ENCODE assay signal across 8 cellular contexts in genomic region chr1:231806623-231807470, GRCh38.
DNase-seq lines count a peak whose midpoint lies in the region; ATAC-seq and TF ChIP-seq lines count a peak whose summit lies in the region.

No MANE protein-coding gene starts in this region.

- no peak overlapping the region for H3K27ac ChIP-seq in psoas muscle

- 58 to 68% (median 60%) methylated on average over 20 to 21 of the region's 21 CpGs for WGBS in psoas muscle, 3 donors

- H3K4me3 ChIP-seq in psoas muscle: no peak overlapping the region

- H3K4me1 ChIP-seq in psoas muscle: no peaks in the 10 kb centered on the region

- intact Hi-C loops in Right ventricle myocardium inferior (cut with DNase I): loop anchor here (5.0 kb wide), 1 partner anchor 50 kb away; no protein-coding TSS in a partner anchor
- intact Hi-C loops in psoas muscle (cut with DNase I): loop anchor here (1.0 kb wide), 2 partner anchors 49 to 51 kb away; no protein-coding TSS in a partner anchor

- H3K27me3 ChIP-seq in psoas muscle (ENCODE audit: insufficient read depth in 3 of 3, low read length in 2 of 3): no peaks in the 10 kb centered on the region

- no peaks in the 10 kb centered on the region for H3K9me3 ChIP-seq in psoas muscle

- peak; percentile 49 to 53 for DNase-seq in AML-193 (lab: John Stamatoyannopoulos, UW)
- peak; percentile 72 for DNase-seq in NCI-H2171 treated with DMSO at 0.1 percent for 48 hours (lab: John Stamatoyannopoulos, UW)
- peak; percentile 64 to 67 for DNase-seq in activated T-cell treated with anti-CD3 and anti-CD28 coated beads, Interleukin-2, amount 50 U/mL, for 48 hours
- peak; percentile 70 for DNase-seq in Right ventricle myocardium inferior (ENCODE audit: missing footprints)
- peak; percentile 35 to 70 for DNase-seq in psoas muscle
- DNase-seq in NCI-H526 treated with DMSO at 0.1 percent for 48 hours (lab: John Stamatoyannopoulos, UW): no peak

- no peaks in the 10 kb centered on the region for H3K36me3 ChIP-seq in psoas muscle (ENCODE audit: insufficient read depth in 1 of 2, low read depth in 1 of 2)

- TF ChIP-seq CTCF in psoas muscle (IDR thresholded peaks at IDR 0.05): peak; percentile 63

- peak; percentile 94 for ATAC-seq in GM18511 (IDR thresholded peaks at IDR 0.05; ENCODE audit: unreplicated experiment)
- peak; percentile 95 for ATAC-seq in HG03025 (IDR thresholded peaks at IDR 0.05; ENCODE audit: low FRiP score, unreplicated experiment)
- peak; percentile 61 for ATAC-seq in Right ventricle myocardium inferior
- peak; percentile 86 to 94 (median 88) for ATAC-seq in psoas muscle
